ENCODE assay signal across 15 cellular contexts in genomic region chr17:40699359-40699758, GRCh38. TPM values are rescaled to one million over a fixed set of nuclear protein-coding genes. Genes with fewer than 3 reads are reported as not detected.
"Had no signal": no experiment of that assay in that cellular context is flagged by ENCODE, and none has a peak within 500 bp of the region (broad histone marks: within the 10 kb centered on the region; RNA-seq: fewer than 3 reads in every experiment).

No MANE protein-coding gene starts in this region.

- H3K4me3 Mint-ChIP-seq: activated naive CD4-positive, alpha-beta T cell treated with anti-CD3 and anti-CD28 coated beads for 36 hours; activated T-helper 17 cell treated with anti-CD3 and anti-CD28 coated beads, Interleukin-2, amount 50 U/mL, for 72 hours; neural crest cell; T-helper 1 cell treated with Interleukin-12 subunit alpha and Interleukin-12 subunit beta and Interleukin-4 antibody, amounts not matched to agents 30 μg/mL and 1 μg/mL, for 36 hours had no signal

- H3K9me3 ChIP-seq: ovary, upper lobe of left lung had no signal

- H3K4me3 ChIP-seq: ovary, upper lobe of left lung had no signal

- H3K4me1 Mint-ChIP-seq: neural crest cell had no signal

- H3K27ac ChIP-seq: ovary, upper lobe of left lung had no signal

- H3K27ac Mint-ChIP-seq: activated naive CD4-positive, alpha-beta T cell treated with anti-CD3 and anti-CD28 coated beads for 36 hours; activated T-helper 17 cell treated with anti-CD3 and anti-CD28 coated beads, Interleukin-2, amount 50 U/mL, for 72 hours; T-helper 1 cell treated with Interleukin-12 subunit alpha and Interleukin-12 subunit beta and Interleukin-4 antibody, amounts not matched to agents 30 μg/mL and 1 μg/mL, for 36 hours had no signal

- H3K27me3 ChIP-seq: ovary, upper lobe of left lung had no signal

- DNase-seq: activated CD4-positive, alpha-beta T cell treated with anti-CD3 and anti-CD28 coated beads for 4 hours; activated CD8-positive, alpha-beta memory T cell treated with anti-CD3 and anti-CD28 coated beads for 24 hours; activated naive CD4-positive, alpha-beta T cell treated with anti-CD3 and anti-CD28 coated beads for 36 hours; glutamatergic neuron; left colon; small intestine; upper lobe of left lung had no signal

- H3K36me3 ChIP-seq: ovary, upper lobe of left lung had no signal

- ATAC-seq: activated T-helper 17 cell treated with anti-CD3 and anti-CD28 coated beads, Interleukin-2, amount 50 U/mL, for 72 hours; left colon had no signal

- H3K9me3 Mint-ChIP-seq: activated naive CD4-positive, alpha-beta T cell treated with anti-CD3 and anti-CD28 coated beads for 36 hours; activated T-helper 17 cell treated with anti-CD3 and anti-CD28 coated beads, Interleukin-2, amount 50 U/mL, for 72 hours; neural crest cell; T-helper 1 cell treated with Interleukin-12 subunit alpha and Interleukin-12 subunit beta and Interleukin-4 antibody, amounts not matched to agents 30 μg/mL and 1 μg/mL, for 36 hours had no signal

RNA-seq across cellular contexts. Expression of gene KRT24, which starts 4.2 kb away (rescaled TPM):
- total RNA-seq: activated naive CD4-positive, alpha-beta T cell treated with anti-CD3 and anti-CD28 coated beads for 36 hours; activated T-helper 17 cell treated with anti-CD3 and anti-CD28 coated beads, Interleukin-2, amount 50 U/mL, for 72 hours; chondrocyte; dermis microvascular lymphatic vessel endothelial cell; neural crest cell; ovary; upper lobe of left lung had no signal
- polyA plus RNA-seq: ovary had no signal

RNA-seq across cellular contexts. Expression of gene KRT222, which starts 34.4 kb away (rescaled TPM):
- total RNA-seq: activated naive CD4-positive, alpha-beta T cell treated with anti-CD3 and anti-CD28 coated beads for 36 hours; activated T-helper 17 cell treated with anti-CD3 and anti-CD28 coated beads, Interleukin-2, amount 50 U/mL, for 72 hours; chondrocyte had no signal

RNA-seq across cellular contexts. Expression of gene KRT25, which starts 55.8 kb away (rescaled TPM):
- total RNA-seq: activated naive CD4-positive, alpha-beta T cell treated with anti-CD3 and anti-CD28 coated beads for 36 hours; activated T-helper 17 cell treated with anti-CD3 and anti-CD28 coated beads, Interleukin-2, amount 50 U/mL, for 72 hours; chondrocyte; dermis microvascular lymphatic vessel endothelial cell; left colon; neural crest cell; ovary; upper lobe of left lung had no signal
- polyA plus RNA-seq: adipose tissue, esophagus, ovary, small intestine had no signal
